Comparison of ENCODE assay signal across 24 cellular contexts in the genomic region with DNA sequence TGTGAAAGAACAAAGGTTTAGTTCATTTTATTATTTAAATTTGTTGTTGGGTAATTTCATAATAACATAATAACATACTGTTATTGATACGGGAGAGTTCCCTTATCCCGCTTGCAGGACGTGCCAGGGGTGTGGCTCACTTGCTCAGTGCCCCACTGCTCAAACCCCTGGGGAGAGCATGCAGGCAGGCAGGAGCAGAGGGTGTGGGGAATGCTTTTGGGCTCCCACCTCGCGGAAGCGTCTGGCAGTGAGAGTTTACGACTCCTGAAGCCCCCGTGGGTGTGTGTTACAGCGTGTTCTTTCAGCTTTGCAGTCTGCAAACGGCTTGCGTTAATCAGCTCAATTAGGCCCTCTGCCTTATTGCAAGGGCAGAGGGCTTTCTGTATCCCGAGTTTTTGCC.
"Had no signal": no experiment of that assay in that cellular context is flagged by ENCODE, and none has a peak within 500 bp of the region (broad histone marks: within the 10 kb centered on the region; RNA-seq: fewer than 3 reads in every experiment).

No MANE protein-coding gene starts in this region.

- H3K4me2 ChIP-seq: KMS-11 had no signal

- H3K27ac ChIP-seq: brain microvascular endothelial cell, cardiac muscle cell, KMS-11, SJSA1 had no signal

- H3K27me3 Mint-ChIP-seq: activated B cell treated with CpG ODN at 0.5 μM for 24 hours; activated CD4-positive, alpha-beta T cell treated with anti-CD3 and anti-CD28 coated beads, Interleukin-2, amount 10 ng/mL, durations not matched to agents 24 days and 14 days; activated naive CD8-positive, alpha-beta T cell; activated T-helper 17 cell treated with anti-CD3 and anti-CD28 coated beads, Interleukin-2, amount 50 U/mL, for 72 hours; T-helper 17 cell had no signal

- H3K27me3 ChIP-seq: brain microvascular endothelial cell, cardiac muscle cell, SJSA1 had no signal

- ATAC-seq: activated T-helper 17 cell treated with anti-CD3 and anti-CD28 coated beads, Interleukin-2, amount 50 U/mL, for 72 hours; T-helper 17 cell had no signal

- H3K4me3 Mint-ChIP-seq: activated B cell treated with CpG ODN at 0.5 μM for 24 hours; activated CD4-positive, alpha-beta T cell treated with anti-CD3 and anti-CD28 coated beads, Interleukin-2, amount 10 ng/mL, durations not matched to agents 24 days and 14 days; activated naive CD4-positive, alpha-beta T cell treated with anti-CD3 and anti-CD28 coated beads for 36 hours; activated naive CD8-positive, alpha-beta T cell; activated T-helper 17 cell treated with anti-CD3 and anti-CD28 coated beads, Interleukin-2, amount 50 U/mL, for 72 hours; T-helper 17 cell had no signal

- H3K4me3 ChIP-seq: cardiac muscle cell, SJSA1 had no signal

- H3K4me1 ChIP-seq: SJSA1 had no signal

- H3K9me3 ChIP-seq: SJSA1 had no signal

- H3K36me3 ChIP-seq: brain microvascular endothelial cell, cardiac muscle cell, SJSA1 had no signal

- H3K27ac Mint-ChIP-seq: activated B cell treated with CpG ODN at 0.5 μM for 24 hours; activated CD4-positive, alpha-beta T cell treated with anti-CD3 and anti-CD28 coated beads, Interleukin-2, amount 10 ng/mL, durations not matched to agents 24 days and 14 days; activated naive CD4-positive, alpha-beta T cell treated with anti-CD3 and anti-CD28 coated beads for 36 hours; activated naive CD8-positive, alpha-beta T cell; activated T-helper 17 cell treated with anti-CD3 and anti-CD28 coated beads, Interleukin-2, amount 50 U/mL, for 72 hours; T-helper 17 cell had no signal

- H3K9me3 Mint-ChIP-seq: activated B cell treated with CpG ODN at 0.5 μM for 24 hours; activated CD4-positive, alpha-beta T cell treated with anti-CD3 and anti-CD28 coated beads, Interleukin-2, amount 10 ng/mL, durations not matched to agents 24 days and 14 days; activated naive CD4-positive, alpha-beta T cell treated with anti-CD3 and anti-CD28 coated beads for 36 hours had no signal

- DNase-seq: activated B cell treated with CpG ODN at 0.5 μM for 24 hours; activated CD4-positive, alpha-beta T cell treated with anti-CD3 and anti-CD28 coated beads for 1 hour; activated CD4-positive, alpha-beta T cell treated with anti-CD3 and anti-CD28 coated beads, Interleukin-2, amount 10 ng/mL, durations not matched to agents 24 days and 14 days; activated CD4-positive, alpha-beta T cell treated with anti-CD3 and anti-CD28 coated beads, Interleukin-2, amount 50 U/mL, for 48 hours; activated CD8-positive, alpha-beta memory T cell treated with anti-CD3 and anti-CD28 coated beads for 24 hours; activated gamma-delta T cell; activated naive CD4-positive, alpha-beta T cell treated with anti-CD3 and anti-CD28 coated beads for 36 hours; activated T-cell treated with anti-CD3 and anti-CD28 coated beads, Interleukin-2, amount 50 U/mL, for 48 hours; amygdala; brain microvascular endothelial cell; MV-4-11; NCI-H1092 treated with DMSO at 0.1 percent for 48 hours; NCI-H1417 treated with DMSO at 0.1 percent for 48 hours; NCI-H1694; NCI-H2029 treated with DMSO at 0.1 percent for 48 hours; NCI-H345; NCI-H510A; T-helper 17 cell; T-helper 9 cell had no signal

- H3K36me3 Mint-ChIP-seq: activated naive CD8-positive, alpha-beta T cell had no signal

- H3K4me1 Mint-ChIP-seq: activated B cell treated with CpG ODN at 0.5 μM for 24 hours; activated CD4-positive, alpha-beta T cell treated with anti-CD3 and anti-CD28 coated beads, Interleukin-2, amount 10 ng/mL, durations not matched to agents 24 days and 14 days; activated T-helper 17 cell treated with anti-CD3 and anti-CD28 coated beads, Interleukin-2, amount 50 U/mL, for 72 hours; T-helper 17 cell had no signal
